In the genomic region with DNA sequence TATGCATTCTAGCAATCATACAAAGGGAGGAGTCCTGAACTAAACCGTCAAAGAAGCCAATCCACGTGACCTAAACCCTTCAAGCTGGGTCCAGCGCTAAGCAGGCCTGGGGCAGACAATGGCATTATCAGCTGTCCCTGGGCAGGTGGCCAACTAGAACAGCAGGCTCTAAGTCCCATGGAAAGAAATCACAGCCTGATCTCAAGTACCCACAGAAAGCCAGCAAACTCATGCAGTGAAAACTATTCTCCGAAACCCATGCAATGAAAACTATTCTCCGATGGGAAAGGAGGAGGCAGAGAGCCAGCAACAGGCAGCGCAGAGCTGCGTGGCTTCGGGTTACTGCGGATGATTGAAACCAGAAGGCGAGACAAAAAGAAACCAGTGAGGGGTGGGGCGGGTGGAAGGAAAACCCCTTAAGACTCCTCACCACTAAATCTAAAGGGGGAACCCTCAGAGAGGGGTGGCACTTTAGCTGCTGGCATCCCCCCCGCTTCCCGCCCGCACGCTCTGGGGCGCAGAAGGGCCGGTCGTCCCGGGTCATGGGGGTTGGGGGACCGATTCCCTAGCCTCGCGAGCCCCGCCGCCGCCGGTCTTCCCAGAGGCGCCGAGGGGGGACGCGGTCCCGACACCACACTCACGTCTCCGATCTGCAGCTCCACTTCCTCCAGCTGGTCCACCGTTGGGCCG, we compare ENCODE assay signal across 8 cellular contexts. TPM values are rescaled to one million over a fixed set of nuclear protein-coding genes. Genes with fewer than 3 reads are reported as not detected.
A peak's percentile ranks its signal among the peaks of the same experiment; 100 is the strongest.
DNase-seq lines count a peak whose midpoint lies in the region; ATAC-seq, FAIRE-seq and TF ChIP-seq lines count a peak whose summit lies in the region.

No MANE protein-coding gene starts in this region.

- ATAC-seq in GM21423 (IDR thresholded peaks at IDR 0.05; ENCODE audit: unreplicated experiment) = peak; percentile 27

- H3K27ac ChIP-seq in HUES6 (ENCODE audit: low read depth, low read length) = peak overlapping the region; percentile 29; the same call in 1 of the 2 replicates
- peak overlapping the region; percentile 67 to 94 for H3K27ac ChIP-seq in testis

- peak overlapping the region; percentile 85 for H3K4me3 ChIP-seq in HUES6 (ENCODE audit: low read depth, low read length)
- peak overlapping the region; percentile 89 to 97 for H3K4me3 ChIP-seq in testis

- 0 to 1% methylated on average over 17 to 20 of the region's 35 CpGs for WGBS in testis, 2 donors

- TF ChIP-seq CTCF in testis (IDR thresholded peaks at IDR 0.05) = no peak

- no peak for FAIRE-seq in RCC 7860 (lab: Jason Lieb, UNC)

- H3K9me3 ChIP-seq in HUES6 (ENCODE audit: control insufficient read depth, insufficient read depth, low read depth, low read length) (no peaks in the 10 kb centered on the region), testis (no peaks in the 10 kb centered on the region)

- no peak for TF ChIP-seq POLR2A in testis (IDR thresholded peaks at IDR 0.05)

- peaks cover 6% of the 10 kb centered on the region; the same call in 1 of the 2 replicates for H3K4me1 ChIP-seq in HUES6 (ENCODE audit: control insufficient read depth, insufficient read depth, low read length)
- peaks cover 5% of the 10 kb centered on the region for H3K4me1 ChIP-seq in testis

- H3K27me3 ChIP-seq in HUES6 (ENCODE audit: control insufficient read depth, insufficient read depth, low read length) (no peaks in the 10 kb centered on the region), testis (no peaks in the 10 kb centered on the region)

- DNase-seq in DMS153 (lab: John Stamatoyannopoulos, UW) (peak; percentile 55), RCC 7860 (ENCODE audit: low spot score) (peak; percentile 38), germinal center (ENCODE audit: low spot score) (peak; percentile 31), non-pigmented ciliary epithelial cell (ENCODE audit: low read depth) (peak; percentile 44), testis (peak; percentile 89)
- peak; percentile 67 for DNase-seq in activated naive CD4-positive, alpha-beta T cell treated with Interleukin-2 at 50 U/mL for 16 hours

- intact Hi-C loops in testis (cut with DNase I; ENCODE audit: low total_unique reads) = no loop called here

- peaks cover 8% of the 10 kb centered on the region; the same call in 1 of the 2 replicates for H3K36me3 ChIP-seq in HUES6 (ENCODE audit: control insufficient read depth, insufficient read depth, low read length)
- no peaks in the 10 kb centered on the region for H3K36me3 ChIP-seq in testis (ENCODE audit: low read depth, missing control alignments)

- H3K9ac ChIP-seq in HUES6 (ENCODE audit: low read length) = peak overlapping the region; percentile 80

RNA-seq across cellular contexts. Expression of a gene that starts 0.6 kb away (rescaled TPM):
- 10 to 100 TPM; 14.7 to 20.2 TPM for total RNA-seq in testis
- polyA plus RNA-seq in testis (ENCODE audit: insufficient read depth, low read depth, low replicate concordance) = 36.0 TPM

RNA-seq across cellular contexts. Expression of a gene that starts 1.0 kb away (rescaled TPM):
- total RNA-seq in testis = 10 to 100 TPM; 29.0 to 37.8 TPM
- polyA plus RNA-seq in testis (ENCODE audit: insufficient read depth, low read depth, low replicate concordance) = 26.0 TPM

RNA-seq across cellular contexts. Expression of a gene that starts 52.1 kb away (rescaled TPM):
- 10 to 100 TPM; 25.1 to 27.5 TPM for total RNA-seq in testis
- polyA plus RNA-seq in testis (ENCODE audit: insufficient read depth, low read depth, low replicate concordance) = 43.7 TPM

Comparison
In these comparisons a context has a peak if more than half of its experiments do, and no peak if none do; other contexts are left out.
1. Peak in every context shown above with its lines: DNase-seq, ATAC-seq, H3K4me3 ChIP-seq and H3K27ac ChIP-seq.
2. DNase-seq: peak in every context shown above with its lines; median percentile 89 in testis; 67 in activated naive CD4-positive, alpha-beta T cell treated with Interleukin-2 at 50 U/mL for 16 hours; 55 in DMS153; 44 in non-pigmented ciliary epithelial cell; 38 in RCC 7860; 31 in germinal center.